In the genomic region with DNA sequence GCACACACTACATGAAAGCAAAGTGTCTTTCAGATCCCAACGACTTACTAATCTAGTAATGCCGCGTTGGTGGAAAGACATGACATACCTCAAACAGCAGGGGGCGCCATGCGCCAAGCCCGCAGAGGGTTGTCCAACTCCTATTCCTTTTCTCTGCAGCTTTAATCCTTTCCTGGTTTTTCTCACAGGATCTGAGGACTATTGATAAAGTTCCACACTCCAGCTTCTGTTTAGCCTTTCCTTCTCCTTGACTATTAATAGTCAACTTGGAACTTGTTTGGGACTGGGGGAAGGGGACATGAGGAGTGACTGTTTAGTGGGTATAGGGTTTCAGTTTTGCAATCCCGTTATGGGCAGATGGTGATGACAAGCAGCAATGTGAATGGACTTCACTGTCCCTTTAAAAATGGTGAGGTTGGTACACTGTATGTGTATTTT, we compare ENCODE assay signal across 9 cellular contexts.
DNase-seq lines count a peak whose midpoint lies in the region; ATAC-seq, FAIRE-seq and TF ChIP-seq lines count a peak whose summit lies in the region.
"Had no signal": no experiment of that assay in that cellular context is flagged by ENCODE, and none has a peak within 500 bp of the region (broad histone marks: within the 10 kb centered on the region; RNA-seq: fewer than 3 reads in every experiment).

No MANE protein-coding gene starts in this region.

- H3K4me1 ChIP-seq in GM23248 (ENCODE audit: insufficient read depth) = peaks cover 14% of the 10 kb centered on the region
- peaks cover 6 to 57% (median 22%) of the 10 kb centered on the region in 9 donors for H3K4me1 ChIP-seq in heart right ventricle

- H3K9me2 ChIP-seq in GM23248 (ENCODE audit: insufficient read depth) = no peaks in the 10 kb centered on the region

- no peaks in the 10 kb centered on the region for H3K36me3 ChIP-seq in GM23248 (ENCODE audit: low read depth)
- peaks cover 0 to 61% (median 7%) of the 10 kb centered on the region in 9 donors for H3K36me3 ChIP-seq in heart right ventricle

- 2 to 5% methylated on average over 7 of the region's 7 CpGs for WGBS in GM23248 (ENCODE audit: low coverage in 1 of 2, low lambda C conversion rate in 2 of 2, missing lambda C conversion rate in 2 of 2), 2 experiments
- WGBS in heart right ventricle, 2 donors = 2% methylated on average over 7 of the region's 7 CpGs

- H4K20me1 ChIP-seq in GM23248 (ENCODE audit: insufficient read depth) = no peaks in the 10 kb centered on the region

- H3K9me3 Mint-ChIP-seq in stimulated activated memory B cell treated with anti-CD40 and anti-IgM and Interleukin-4, amounts not matched to agents 10 μg/mL and 1 μg/mL and 100 μg/mL, for 72 hours = no peaks in the 10 kb centered on the region

- H3K4me2 ChIP-seq in GM23248 (ENCODE audit: unreplicated experiment) = peak overlapping the region; percentile 69

- H3K79me2 ChIP-seq in GM23248 (ENCODE audit: insufficient read depth) = no peaks in the 10 kb centered on the region

- H3F3A ChIP-seq in GM23248 (ENCODE audit: insufficient read depth) = peaks cover 6% of the 10 kb centered on the region; the same call in 1 of the 2 replicates

- H3K36me3 Mint-ChIP-seq in stimulated activated memory B cell treated with anti-CD40 and anti-IgM and Interleukin-4, amounts not matched to agents 10 μg/mL and 1 μg/mL and 100 μg/mL, for 72 hours = peaks cover 28% of the 10 kb centered on the region

- peak; percentile 91 for TF ChIP-seq CTCF in D721Med (IDR thresholded peaks at IDR 0.05; ENCODE audit: insufficient read depth, missing control alignments)
- TF ChIP-seq CTCF in heart right ventricle (IDR thresholded peaks at IDR 0.05) = peak; percentile 91 to 98 (median 96)

- H3K9ac ChIP-seq in GM23248 = no peak overlapping the region

- intact Hi-C loops in heart right ventricle (cut with DNase I) = loop anchor here (1.0 to 5.0 kb wide), 9 partner anchors 40 to 286 kb away; partner anchors contain the start of gene ANKH (in 5 of the 10)

- H3K27ac Mint-ChIP-seq in stimulated activated memory B cell treated with anti-CD40 and anti-IgM and Interleukin-4, amounts not matched to agents 10 μg/mL and 1 μg/mL and 100 μg/mL, for 72 hours = no peak overlapping the region

- peak overlapping the region; percentile 48; the same call in 1 of the 2 replicates for H2AFZ ChIP-seq in GM23248

- no peak overlapping the region for H3K4me3 Mint-ChIP-seq in stimulated activated memory B cell treated with anti-CD40 and anti-IgM and Interleukin-4, amounts not matched to agents 10 μg/mL and 1 μg/mL and 100 μg/mL, for 72 hours

- H3K4me1 Mint-ChIP-seq in stimulated activated memory B cell treated with anti-CD40 and anti-IgM and Interleukin-4, amounts not matched to agents 10 μg/mL and 1 μg/mL and 100 μg/mL, for 72 hours = peaks cover 16% of the 10 kb centered on the region

- H3K9me3 ChIP-seq in GM23248 (ENCODE audit: low read depth) = no peaks in the 10 kb centered on the region
- no peaks in the 10 kb centered on the region for H3K9me3 ChIP-seq in heart right ventricle

- in situ Hi-C loops in GM23248 (cut with MboI) = loop anchor here (5.0 kb wide), 1 partner anchor 275 kb away; no protein-coding TSS in a partner anchor

- FAIRE-seq in D721Med (lab: Jason Lieb, UNC) = peak; percentile 90
- FAIRE-seq: colon had no signal

- no peaks in the 10 kb centered on the region for H3K27me3 ChIP-seq in GM23248 (replicated peaks; ENCODE audit: insufficient read depth)
- H3K27me3 ChIP-seq in heart right ventricle = no peaks in the 10 kb centered on the region

- H3K4me3 ChIP-seq in GM23248 = no peak overlapping the region
- H3K4me3 ChIP-seq in heart right ventricle = no peak overlapping the region

- peak; percentile 60 for DNase-seq in D721Med (ENCODE audit: insufficient read length, low spot score)
- DNase-seq in GM23248 = peak; percentile 87
- peak; percentile 69 for DNase-seq in NCI-H1048 (lab: John Stamatoyannopoulos, UW)
- peak; percentile 50 for DNase-seq in SKM-1 (lab: John Stamatoyannopoulos, UW; ENCODE audit: unreplicated experiment)
- DNase-seq in activated naive CD8-positive, alpha-beta T cell treated with anti-CD3 and anti-CD28 coated beads, Interleukin-2, amount 50 U/mL, for 16 hours (ENCODE audit: low read depth, low spot score) = peak; percentile 41
- peak; percentile 80 to 84 for DNase-seq in heart right ventricle
- peak; percentile 46 for DNase-seq in pulmonary artery endothelial cell (ENCODE audit: low read depth, low spot score)

- ATAC-seq in heart right ventricle = peak; percentile 49 to 86 (median 74)
- ATAC-seq in stimulated activated memory B cell treated with anti-CD40 and anti-IgM and Interleukin-4, amounts not matched to agents 10 μg/mL and 1 μg/mL and 100 μg/mL, for 72 hours = no peak

- no peaks in the 10 kb centered on the region for H3K27me3 Mint-ChIP-seq in stimulated activated memory B cell treated with anti-CD40 and anti-IgM and Interleukin-4, amounts not matched to agents 10 μg/mL and 1 μg/mL and 100 μg/mL, for 72 hours

- H3K27ac ChIP-seq in GM23248 (no peak overlapping the region), heart right ventricle (peak overlapping the region in 5 of 10 donors; percentile 12 to 64 (median 39))
